ENCODE assay signal across 23 cellular contexts in genomic region chr7:43655584-43655983, GRCh38.
"Had no signal": no experiment of that assay in that cellular context is flagged by ENCODE, and none has a peak within 500 bp of the region (broad histone marks: within the 10 kb centered on the region; RNA-seq: fewer than 3 reads in every experiment).

No MANE protein-coding gene starts in this region.

- H3K4me3 ChIP-seq: colonic mucosa, lower lobe of right lung, smooth muscle cell, testis, upper lobe of left lung had no signal

- H3K27ac Mint-ChIP-seq: activated naive CD8-positive, alpha-beta T cell treated with anti-CD3 and anti-CD28 coated beads for 36 hours; brain; nephron progenitor cell had no signal

- H3K4me2 ChIP-seq: smooth muscle cell had no signal

- DNase-seq: activated CD4-positive, alpha-beta T cell treated with anti-CD3 and anti-CD28 coated beads for 48 hours; activated CD4-positive, CD25-positive, alpha-beta regulatory T cell; activated CD8-positive, alpha-beta memory T cell treated with anti-CD3 and anti-CD28 coated beads for 24 hours; activated CD8-positive, alpha-beta memory T cell treated with anti-CD3 and anti-CD28 coated beads, Interleukin-2, amount 50 U/mL, for 48 hours; activated effector memory CD4-positive, alpha-beta T cell treated with anti-CD3 and anti-CD28 coated beads, Interleukin-2, amount 50 U/mL, for 16 hours; activated naive CD8-positive, alpha-beta T cell treated with anti-CD3 and anti-CD28 coated beads for 36 hours; activated T-cell treated with anti-CD3 and anti-CD28 coated beads, Interleukin-2, amount 50 U/mL, for 72 hours; colonic mucosa; foreskin melanocyte; hypothalamus; islet precursor cell; lower lobe of right lung; nephron progenitor cell; nucleus accumbens; stimulated activated CD4-positive, alpha-beta T cell treated with anti-CD3 and anti-CD28 coated beads, Interleukin-4, amount 100 ng/mL, for 1 hour; T-helper 1 cell; T-helper 9 cell; testis; upper lobe of left lung had no signal

- H3K4me3 Mint-ChIP-seq: activated naive CD8-positive, alpha-beta T cell treated with anti-CD3 and anti-CD28 coated beads for 36 hours; activated T-cell treated with anti-CD3 and anti-CD28 coated beads, Interleukin-2, amount 50 U/mL, for 72 hours; brain; central memory CD8-positive, alpha-beta T cell; nephron progenitor cell had no signal

- ATAC-seq: activated T-cell treated with anti-CD3 and anti-CD28 coated beads, Interleukin-2, amount 50 U/mL, for 72 hours; lower lobe of right lung; sciatic nerve had no signal

- H3K9me3 Mint-ChIP-seq: activated T-cell treated with anti-CD3 and anti-CD28 coated beads, Interleukin-2, amount 50 U/mL, for 72 hours; brain; central memory CD8-positive, alpha-beta T cell; nephron progenitor cell had no signal

- H3K36me3 ChIP-seq: colonic mucosa, lower lobe of right lung, upper lobe of left lung had no signal

- H3K27me3 ChIP-seq: colonic mucosa, testis, upper lobe of left lung had no signal

- H3K4me1 ChIP-seq: colonic mucosa had no signal

- H3K9me3 ChIP-seq: colonic mucosa, lower lobe of right lung, testis, upper lobe of left lung had no signal

- H3K27me3 Mint-ChIP-seq: activated naive CD8-positive, alpha-beta T cell treated with anti-CD3 and anti-CD28 coated beads for 36 hours; brain; central memory CD8-positive, alpha-beta T cell had no signal

- H3K27ac ChIP-seq: colonic mucosa, lower lobe of right lung, testis, upper lobe of left lung had no signal
